ENCODE assay signal across 8 cellular contexts in genomic region chr1:1324524-1325287, GRCh38. TPM values are rescaled to one million over a fixed set of nuclear protein-coding genes. Genes with fewer than 3 reads are reported as not detected.
A peak's percentile ranks its signal among the peaks of the same experiment; 100 is the strongest.
DNase-seq lines count a peak whose midpoint lies in the region; ATAC-seq and TF ChIP-seq lines count a peak whose summit lies in the region.

CPTP (plus strand) TSS chr1:1324802; CDS start chr1:1326911, 2,109 bp downstream.
INTS11 (minus strand) TSS chr1:1324660; CDS start chr1:1324608, 52 bp downstream.

- H3K36me3 ChIP-seq in WERI-Rb-1 (peaks cover 40% of the 10 kb centered on the region), breast epithelium (no peaks in the 10 kb centered on the region), smooth muscle cell (ENCODE audit: low read depth) (no peaks in the 10 kb centered on the region)

- TF ChIP-seq CTCF in 22Rv1 (IDR thresholded peaks at IDR 0.05) (no peak), WERI-Rb-1 (IDR thresholded peaks at IDR 0.05; ENCODE audit: low read depth, low read length) (no peak), breast epithelium (IDR thresholded peaks at IDR 0.05) (no peak), smooth muscle cell (IDR thresholded peaks at IDR 0.05; ENCODE audit: borderline replicate concordance, insufficient read depth, poor library complexity, severe bottlenecking) (no peak)

- H3K9ac ChIP-seq in smooth muscle cell (ENCODE audit: low read depth), result peak within 1 kb of the TSS; percentile 95

- WGBS in smooth muscle cell (ENCODE audit: low lambda C conversion rate), result 3% methylated on average over 61 of the region's 84 CpGs

- peak; percentile 38 for TF ChIP-seq POLR2A in breast epithelium (IDR thresholded peaks at IDR 0.05)

- intact Hi-C loops in breast epithelium (cut with DNase I; ENCODE audit: low total_unique reads), result loop anchor here (1.0 kb wide), 1 partner anchor 27 kb away; no protein-coding TSS in a partner anchor

- H3K4me2 ChIP-seq in smooth muscle cell, result peak within 1 kb of the TSS; percentile 90

- H3K4me1 ChIP-seq in breast epithelium, result peaks cover 10 to 17% of the 10 kb centered on the region in 2 donors
- peaks cover 7% of the 10 kb centered on the region for H3K4me1 ChIP-seq in smooth muscle cell (ENCODE audit: low read depth)

- H3K9me3 ChIP-seq in WERI-Rb-1 (ENCODE audit: severe bottlenecking) (no peaks in the 10 kb centered on the region), breast epithelium (no peaks in the 10 kb centered on the region), smooth muscle cell (replicated peaks; ENCODE audit: low read depth) (no peaks in the 10 kb centered on the region)

- H3K27me3 ChIP-seq in WERI-Rb-1 (ENCODE audit: insufficient read depth, low read depth, severe bottlenecking) (no peaks in the 10 kb centered on the region), breast epithelium (no peaks in the 10 kb centered on the region), smooth muscle cell (ENCODE audit: low read depth) (no peaks in the 10 kb centered on the region)

- peaks cover 59% of the 10 kb centered on the region for H4K20me1 ChIP-seq in smooth muscle cell (ENCODE audit: low read depth)

- H3K79me2 ChIP-seq in smooth muscle cell (ENCODE audit: low read depth), result peaks cover 64% of the 10 kb centered on the region

- H3K27ac ChIP-seq in 22Rv1, result peak within 1 kb of the TSS; percentile 90
- H3K27ac ChIP-seq in WERI-Rb-1, result peak within 1 kb of the TSS; percentile 94
- peak within 1 kb of the TSS; percentile 91 to 93 for H3K27ac ChIP-seq in breast epithelium
- peak within 1 kb of the TSS; percentile 80 for H3K27ac ChIP-seq in smooth muscle cell (ENCODE audit: low read depth)

- H2AFZ ChIP-seq in smooth muscle cell (ENCODE audit: low read depth), result no peak within 1 kb of the TSS

- H3K4me3 ChIP-seq in WERI-Rb-1 (ENCODE audit: low read depth, low read length) (peak within 1 kb of the TSS; percentile 93), breast epithelium (peak within 1 kb of the TSS; percentile 96 to 100 (median 98)), smooth muscle cell (peak within 1 kb of the TSS; percentile 93)

- DNase-seq in NCI-H2227 (lab: John Stamatoyannopoulos, UW; ENCODE audit: unreplicated experiment) (peak; percentile 96), WERI-Rb-1 (peak; percentile 95), breast epithelium (ENCODE audit: low spot score in 2 of 2) (peak; percentile 89 to 96), iPS-NIHi7 (ENCODE audit: extremely low spot score) (peak; percentile 97), smooth muscle cell (lab: John Stamatoyannopoulos, UW; ENCODE audit: unreplicated experiment) (peak; percentile 87)

- H3F3A ChIP-seq in smooth muscle cell (ENCODE audit: low read depth), result no peaks in the 10 kb centered on the region

- ATAC-seq in GM18517 (IDR thresholded peaks at IDR 0.05; ENCODE audit: unreplicated experiment), result peak; percentile 65
- ATAC-seq in HG03039 (IDR thresholded peaks at IDR 0.05; ENCODE audit: unreplicated experiment), result peak; percentile 55

RNA-seq across cellular contexts. Expression of gene CPTP, which starts in this region (rescaled TPM):
- 10 to 100 TPM in 2 of 3 donors, 1 to 10 TPM in 1; 9.0 to 16.4 (median 13.4) TPM for total RNA-seq in breast epithelium
- 13.8 and 16.2 TPM in 2 replicates for total RNA-seq in smooth muscle cell
- 32.5 and 34.3 TPM in 2 replicates for polyA plus RNA-seq in smooth muscle cell

RNA-seq across cellular contexts. Expression of gene INTS11, which starts in this region (rescaled TPM):
- total RNA-seq in breast epithelium (100 to 1,000 TPM in 2 of 3 donors, 10 to 100 TPM in 1; 68.6 to 125 (median 119) TPM), smooth muscle cell (48.5 and 49.3 TPM in 2 replicates)
- 63.1 and 82.1 TPM in 2 replicates for polyA plus RNA-seq in smooth muscle cell

Comparison
In these comparisons a context has a peak if more than half of its experiments do, and no peak if none do; other contexts are left out.
1. Peak in every context shown above with its lines: DNase-seq, ATAC-seq, H3K4me3 ChIP-seq and H3K27ac ChIP-seq.